ENCODE assay signal across 35 cellular contexts in genomic region chr5:129619782-129620181, GRCh38.
"Had no signal": no experiment of that assay in that cellular context is flagged by ENCODE, and none has a peak within 500 bp of the region (broad histone marks: within the 10 kb centered on the region; RNA-seq: fewer than 3 reads in every experiment).

No MANE protein-coding gene starts in this region.

- H3K27me3 ChIP-seq: brain microvascular endothelial cell, cardiac muscle cell, MG63, SJCRH30 had no signal

- H3K9me3 ChIP-seq: MG63, SJCRH30 had no signal

- ATAC-seq: activated CD8-positive, alpha-beta memory T cell treated with anti-CD3 and anti-CD28 coated beads, Interleukin-2, amount 10 ng/mL, durations not matched to agents 7 days and 5 days; activated naive CD8-positive, alpha-beta T cell treated with anti-CD3 and anti-CD28 coated beads, Interleukin-2, amount 50 U/mL, for 24 hours; Panc1 had no signal

- H3K4me3 ChIP-seq: cardiac muscle cell, MG63, SJCRH30 had no signal

- H3K9me3 Mint-ChIP-seq: activated B cell treated with CpG ODN at 0.5 μM for 24 hours; activated CD4-positive, alpha-beta memory T cell treated with anti-CD3 and anti-CD28 coated beads, Interleukin-2, amount 10 ng/mL, durations not matched to agents 7 days and 5 days; activated naive CD4-positive, alpha-beta T cell treated with anti-CD3 and anti-CD28 coated beads, Interleukin-2, amount 10 ng/mL, durations not matched to agents 7 days and 5 days; activated naive CD8-positive, alpha-beta T cell treated with anti-CD3 and anti-CD28 coated beads, Interleukin-2, amount 50 U/mL, for 24 hours had no signal

- H3K27me3 Mint-ChIP-seq: activated B cell treated with CpG ODN at 0.5 μM for 24 hours; activated CD4-positive, alpha-beta memory T cell treated with anti-CD3 and anti-CD28 coated beads, Interleukin-2, amount 10 ng/mL, durations not matched to agents 7 days and 5 days; activated CD8-positive, alpha-beta memory T cell treated with anti-CD3 and anti-CD28 coated beads, Interleukin-2, amount 10 ng/mL, durations not matched to agents 7 days and 5 days; activated naive CD4-positive, alpha-beta T cell treated with anti-CD3 and anti-CD28 coated beads, Interleukin-2, amount 10 ng/mL, durations not matched to agents 7 days and 5 days; activated naive CD8-positive, alpha-beta T cell; activated naive CD8-positive, alpha-beta T cell treated with anti-CD3 and anti-CD28 coated beads, Interleukin-2, amount 50 U/mL, for 24 hours had no signal

- H3K27ac ChIP-seq: brain microvascular endothelial cell, cardiac muscle cell, SJCRH30, VCaP had no signal

- H3K27ac Mint-ChIP-seq: activated B cell treated with CpG ODN at 0.5 μM for 24 hours; activated CD4-positive, alpha-beta memory T cell treated with anti-CD3 and anti-CD28 coated beads, Interleukin-2, amount 10 ng/mL, durations not matched to agents 7 days and 5 days; activated CD8-positive, alpha-beta memory T cell treated with anti-CD3 and anti-CD28 coated beads, Interleukin-2, amount 10 ng/mL, durations not matched to agents 7 days and 5 days; activated naive CD4-positive, alpha-beta T cell treated with anti-CD3 and anti-CD28 coated beads, Interleukin-2, amount 10 ng/mL, durations not matched to agents 7 days and 5 days; activated naive CD8-positive, alpha-beta T cell; activated naive CD8-positive, alpha-beta T cell treated with anti-CD3 and anti-CD28 coated beads, Interleukin-2, amount 50 U/mL, for 24 hours had no signal

- H3K4me3 Mint-ChIP-seq: activated B cell treated with CpG ODN at 0.5 μM for 24 hours; activated CD4-positive, alpha-beta memory T cell treated with anti-CD3 and anti-CD28 coated beads, Interleukin-2, amount 10 ng/mL, durations not matched to agents 7 days and 5 days; activated CD8-positive, alpha-beta memory T cell treated with anti-CD3 and anti-CD28 coated beads, Interleukin-2, amount 10 ng/mL, durations not matched to agents 7 days and 5 days; activated naive CD4-positive, alpha-beta T cell treated with anti-CD3 and anti-CD28 coated beads, Interleukin-2, amount 10 ng/mL, durations not matched to agents 7 days and 5 days; activated naive CD8-positive, alpha-beta T cell; activated naive CD8-positive, alpha-beta T cell treated with anti-CD3 and anti-CD28 coated beads, Interleukin-2, amount 50 U/mL, for 24 hours had no signal

- H3K36me3 ChIP-seq: brain microvascular endothelial cell, MG63, SJCRH30 had no signal

- H3K4me1 ChIP-seq: SJCRH30 had no signal

- DNase-seq: activated B cell treated with CpG ODN at 0.5 μM for 24 hours; activated CD4-positive, alpha-beta memory T cell treated with anti-CD3 and anti-CD28 coated beads, Interleukin-2, amount 10 ng/mL, durations not matched to agents 7 days and 5 days; activated CD4-positive, alpha-beta T cell treated with anti-CD3 and anti-CD28 coated beads for 48 hours; activated CD4-positive, CD25-positive, alpha-beta regulatory T cell treated with anti-CD3 and anti-CD28 coated beads, Interleukin-2, amount 50 U/mL, for 72 hours; activated CD8-positive, alpha-beta memory T cell treated with anti-CD3 and anti-CD28 coated beads for 24 hours; activated CD8-positive, alpha-beta memory T cell treated with anti-CD3 and anti-CD28 coated beads, Interleukin-2, amount 10 ng/mL, durations not matched to agents 7 days and 5 days; activated CD8-positive, alpha-beta memory T cell treated with anti-CD3 and anti-CD28 coated beads, Interleukin-2, amount 50 U/mL, for 48 hours; activated effector memory CD4-positive, alpha-beta T cell treated with Interleukin-2 at 50 U/mL for 16 hours; activated naive CD4-positive, alpha-beta T cell treated with anti-CD3 and anti-CD28 coated beads, Interleukin-2, amount 10 ng/mL, durations not matched to agents 7 days and 5 days; activated naive CD8-positive, alpha-beta T cell treated with anti-CD3 and anti-CD28 coated beads, Interleukin-2, amount 50 U/mL, for 24 hours; activated T-cell treated with anti-CD3 and anti-CD28 coated beads, Interleukin-2, amount 50 U/mL, for 48 hours; amniotic stem cell; aorta; brain microvascular endothelial cell; Karpas-422; KBM-7; MG63; MV-4-11; NCI-H1092; NCI-H1436 treated with DMSO at 0.1 percent for 48 hours; NCI-H1694 treated with DMSO at 0.1 percent for 48 hours; NCI-H2029; NCI-H345; NCI-H524 treated with DMSO at 0.1 percent for 48 hours; NK-92 treated with Interleukin-12 subunit alpha and Interleukin-12 subunit beta, amount 100 ng/mL, for 24 hours; SHP77; SJCRH30; SW 1271; T-helper 1 cell; T-helper 2 cell; T-helper 9 cell had no signal

- H3K4me1 Mint-ChIP-seq: activated B cell treated with CpG ODN at 0.5 μM for 24 hours; activated CD4-positive, alpha-beta memory T cell treated with anti-CD3 and anti-CD28 coated beads, Interleukin-2, amount 10 ng/mL, durations not matched to agents 7 days and 5 days; activated CD8-positive, alpha-beta memory T cell treated with anti-CD3 and anti-CD28 coated beads, Interleukin-2, amount 10 ng/mL, durations not matched to agents 7 days and 5 days; activated naive CD4-positive, alpha-beta T cell treated with anti-CD3 and anti-CD28 coated beads, Interleukin-2, amount 10 ng/mL, durations not matched to agents 7 days and 5 days; activated naive CD8-positive, alpha-beta T cell treated with anti-CD3 and anti-CD28 coated beads, Interleukin-2, amount 50 U/mL, for 24 hours had no signal
